ENCODE assay signal across 17 cellular contexts in genomic region chr22:22788460-22789037, GRCh38.
DNase-seq lines count a peak whose midpoint lies in the region; ATAC-seq, FAIRE-seq and TF ChIP-seq lines count a peak whose summit lies in the region.
"Had no signal": no experiment of that assay in that cellular context is flagged by ENCODE, and none has a peak within 500 bp of the region (broad histone marks: within the 10 kb centered on the region; RNA-seq: fewer than 3 reads in every experiment).

No MANE protein-coding gene starts in this region.

- no peak for TF ChIP-seq POLR2A in esophagus muscularis mucosa (IDR thresholded peaks at IDR 0.05; ENCODE audit: low read depth)
- no peak for TF ChIP-seq POLR2A in Peyer's patch (IDR thresholded peaks at IDR 0.05)
- TF ChIP-seq POLR2A in GM12891 (IDR thresholded peaks at IDR 0.05; ENCODE audit: low read depth, low read length): no peak

- H3K27me3 ChIP-seq in Panc1 (ENCODE audit: control insufficient read depth, insufficient read depth, low read length) (peaks cover 3% of the 10 kb centered on the region), esophagus muscularis mucosa (peaks cover 0 to 29% (median 0%) of the 10 kb centered on the region in 4 donors), Peyer's patch (no peaks in the 10 kb centered on the region)
- H3K27me3 ChIP-seq: thyroid gland had no signal

- FAIRE-seq in GM12891 (lab: Jason Lieb, UNC): no peak

- no peaks in the 10 kb centered on the region for H3K36me3 ChIP-seq in Panc1 (ENCODE audit: control insufficient read depth, insufficient read depth, low read length)
- H3K36me3 ChIP-seq in esophagus muscularis mucosa: no peaks in the 10 kb centered on the region
- H3K36me3 ChIP-seq in Peyer's patch: no peaks in the 10 kb centered on the region
- H3K36me3 ChIP-seq: thyroid gland had no signal

- no peaks in the 10 kb centered on the region for H3K27me3 Mint-ChIP-seq in stimulated activated naive CD8-positive, alpha-beta T cell treated with anti-CD3 and anti-CD28 coated beads, Interleukin-15, amount 100 ng/mL, for 72 hours
- H3K27me3 Mint-ChIP-seq: activated T-cell treated with anti-CD3 and anti-CD28 coated beads, Interleukin-2, amount 50 U/mL, for 24 hours had no signal

- CTCF ChIA-PET in Panc1 (lab: Charles Lee): interaction anchor here (1.5 to 2.2 kb wide), 2 partner anchors 89 to 96 kb away, joined by 8 to 12 read pairs; no protein-coding TSS in a partner anchor

- no peak overlapping the region for H3K4me3 ChIP-seq in Panc1 (ENCODE audit: low read depth in 2 of 2, low read length in 2 of 2)
- no peak overlapping the region for H3K4me3 ChIP-seq in esophagus muscularis mucosa
- no peak overlapping the region for H3K4me3 ChIP-seq in Peyer's patch
- H3K4me3 ChIP-seq: thyroid gland had no signal

- TF ChIP-seq EP300 in esophagus muscularis mucosa (IDR thresholded peaks at IDR 0.05): no peak

- intact Hi-C loops in Panc1 (cut with micrococcal nuclease; ENCODE audit: unreplicated experiment) (no loop called here), esophagus muscularis mucosa (cut with DNase I) (no loop called here)

- no peaks in the 10 kb centered on the region for H3K4me1 ChIP-seq in Panc1 (ENCODE audit: control insufficient read depth, insufficient read depth, low read length)
- no peaks in the 10 kb centered on the region for H3K4me1 ChIP-seq in esophagus muscularis mucosa
- peaks cover 0 to 11% (median 0%) of the 10 kb centered on the region in 4 donors for H3K4me1 ChIP-seq in Peyer's patch
- H3K4me1 ChIP-seq: foreskin keratinocyte, thyroid gland had no signal

- TF ChIP-seq CTCF in Panc1 (IDR thresholded peaks at IDR 0.05) (peak; percentile 52), esophagus muscularis mucosa (IDR thresholded peaks at IDR 0.05) (no peak), Peyer's patch (IDR thresholded peaks at IDR 0.05) (no peak)

- no peaks in the 10 kb centered on the region for H3K9me3 ChIP-seq in Panc1 (ENCODE audit: control insufficient read depth, insufficient read depth, low read depth, low read length)
- H3K9me3 ChIP-seq in esophagus muscularis mucosa: no peaks in the 10 kb centered on the region
- no peaks in the 10 kb centered on the region for H3K9me3 ChIP-seq in Peyer's patch
- H3K9me3 ChIP-seq: Caco-2, thyroid gland had no signal

- DNase-seq in stimulated activated naive CD8-positive, alpha-beta T cell treated with anti-CD3 and anti-CD28 coated beads, Interleukin-15, amount 100 ng/mL, for 72 hours: no peak
- no peak for DNase-seq in stimulated activated naive CD8-positive, alpha-beta T cell treated with anti-CD3 and anti-CD28 coated beads, Interleukin-15, Interleukin-2, amounts not matched to agents 100 U/mL and 50 U/mL, for 24 hours
- DNase-seq in Panc1 (ENCODE audit: low read depth, low spot score): no peak
- DNase-seq in esophagus muscularis mucosa (ENCODE audit: extremely low spot score): peak; percentile 75
- DNase-seq in Peyer's patch: no peak
- DNase-seq in GM12891 (ENCODE audit: insufficient read length, low spot score): no peak
- DNase-seq in RPMI8226: no peak
- DNase-seq in middle frontal gyrus (ENCODE audit: extremely low spot score, low spot score): no peak
- DNase-seq: foreskin keratinocyte, NCI-H2107 had no signal

- no peak overlapping the region for H3K27ac ChIP-seq in Panc1 (ENCODE audit: low read length)
- no peak overlapping the region for H3K27ac ChIP-seq in esophagus muscularis mucosa (replicated peaks in 1 of 4)
- H3K27ac ChIP-seq in Peyer's patch: peak overlapping the region in 1 of 4 donors; percentile 31
- H3K27ac ChIP-seq: epithelial cell of prostate, foreskin keratinocyte, thyroid gland had no signal

- POLR2A ChIA-PET in Panc1 (lab: Charles Lee): no interaction called here

- H3K27ac Mint-ChIP-seq in stimulated activated naive CD8-positive, alpha-beta T cell treated with anti-CD3 and anti-CD28 coated beads, Interleukin-15, amount 100 ng/mL, for 72 hours: no peak overlapping the region
- H3K27ac Mint-ChIP-seq: activated naive CD4-positive, alpha-beta T cell treated with anti-CD3 and anti-CD28 coated beads, Interleukin-2, amount 10 ng/mL, durations not matched to agents 7 days and 5 days; activated T-cell treated with anti-CD3 and anti-CD28 coated beads, Interleukin-2, amount 50 U/mL, for 24 hours; mesothelial cell of epicardium; stimulated activated naive B cell treated with anti-CD40 and anti-IgM and Interleukin-4, amounts not matched to agents 10 μg/mL and 1 μg/mL and 100 μg/mL, for 72 hours had no signal

- H3K4me3 Mint-ChIP-seq in stimulated activated naive CD8-positive, alpha-beta T cell treated with anti-CD3 and anti-CD28 coated beads, Interleukin-15, amount 100 ng/mL, for 72 hours: no peak overlapping the region
- H3K4me3 Mint-ChIP-seq: activated naive CD4-positive, alpha-beta T cell treated with anti-CD3 and anti-CD28 coated beads, Interleukin-2, amount 10 ng/mL, durations not matched to agents 7 days and 5 days; activated T-cell treated with anti-CD3 and anti-CD28 coated beads, Interleukin-2, amount 50 U/mL, for 24 hours; mesothelial cell of epicardium; stimulated activated naive B cell treated with anti-CD40 and anti-IgM and Interleukin-4, amounts not matched to agents 10 μg/mL and 1 μg/mL and 100 μg/mL, for 72 hours had no signal

- peak; percentile 20 for ATAC-seq in stimulated activated naive CD8-positive, alpha-beta T cell treated with anti-CD3 and anti-CD28 coated beads, Interleukin-15, amount 100 ng/mL, for 72 hours
- no peak for ATAC-seq in stimulated activated naive CD8-positive, alpha-beta T cell treated with anti-CD3 and anti-CD28 coated beads, Interleukin-15, Interleukin-2, amounts not matched to agents 100 U/mL and 50 U/mL, for 24 hours
- peak; percentile 63 for ATAC-seq in Panc1

- no peaks in the 10 kb centered on the region for H3K9me3 Mint-ChIP-seq in stimulated activated naive CD8-positive, alpha-beta T cell treated with anti-CD3 and anti-CD28 coated beads, Interleukin-15, amount 100 ng/mL, for 72 hours
- H3K9me3 Mint-ChIP-seq: activated naive CD4-positive, alpha-beta T cell treated with anti-CD3 and anti-CD28 coated beads, Interleukin-2, amount 10 ng/mL, durations not matched to agents 7 days and 5 days; activated T-cell treated with anti-CD3 and anti-CD28 coated beads, Interleukin-2, amount 50 U/mL, for 24 hours; mesothelial cell of epicardium; stimulated activated naive B cell treated with anti-CD40 and anti-IgM and Interleukin-4, amounts not matched to agents 10 μg/mL and 1 μg/mL and 100 μg/mL, for 72 hours had no signal

- no TSS peak for BruUV-seq in Panc1 (replicated peaks; lab: Mats Ljungman, UMichigan)

- 71% methylated on average over 2 of the region's 9 CpGs for WGBS in esophagus muscularis mucosa

- in situ Hi-C loops in Panc1 (cut with HindIII; ENCODE audit: low pct_unique_long_range_greater_than_20kb, low sequenced_read_pairs): no loop called here

- peaks cover 17% of the 10 kb centered on the region for H3K4me1 Mint-ChIP-seq in stimulated activated naive CD8-positive, alpha-beta T cell treated with anti-CD3 and anti-CD28 coated beads, Interleukin-15, amount 100 ng/mL, for 72 hours
- H3K4me1 Mint-ChIP-seq: mesothelial cell of epicardium had no signal

TF ChIP-seq in GM12891, 5 proteins besides CTCF, POLR2A, EP300 and RAD21:
- TF ChIP-seq POLR2AphosphoS5 (IDR thresholded peaks at IDR 0.05; ENCODE audit: low read depth, low read length): no peak
TF ChIP-seq in GM12891: peak in this region for 0.
